In genomic region chr14:96751505-96751904, GRCh38 we compare ENCODE assay signal across 7 cellular contexts.
"Had no signal": no experiment of that assay in that cellular context is flagged by ENCODE, and none has a peak within 500 bp of the region (broad histone marks: within the 10 kb centered on the region; RNA-seq: fewer than 3 reads in every experiment).

No MANE protein-coding gene starts in this region.

- H3K4me2 ChIP-seq: GM23338 had no signal

- H3K4me1 Mint-ChIP-seq: GM23338, IgD-negative memory B cell had no signal

- H3K4me3 Mint-ChIP-seq: GM23338, H9, HFFc6, IgD-negative memory B cell had no signal

- DNase-seq: H9, HCEC 1CT, HFFc6, KG1 had no signal

- ATAC-seq: GM23338, HepG2 had no signal

- H3K27ac Mint-ChIP-seq: GM23338, HFFc6 had no signal

- H2AFZ ChIP-seq: GM23338 had no signal

- H3K4me3 ChIP-seq: GM23338 had no signal

- H3K9me3 Mint-ChIP-seq: GM23338, H9, HFFc6, IgD-negative memory B cell had no signal
